17 cellular contexts compared by ENCODE assay signal in genomic region chr1:28354121-28354520, GRCh38. TPM values are rescaled to one million over a fixed set of nuclear protein-coding genes. Genes with fewer than 3 reads are reported as not detected.
A peak's percentile ranks its signal among the peaks of the same experiment; 100 is the strongest.
DNase-seq lines count a peak whose midpoint lies in the region; TF ChIP-seq lines count a peak whose summit lies in the region.
"Had no signal": no experiment of that assay in that cellular context is flagged by ENCODE, and none has a peak within 500 bp of the region (broad histone marks: within the 10 kb centered on the region; RNA-seq: fewer than 3 reads in every experiment).

No MANE protein-coding gene starts in this region.

- no TSS peak for BruUV-seq in OCI-LY7 (replicated peaks; lab: Mats Ljungman, UMichigan)

- H3K4me1 ChIP-seq in OCI-LY7 (ENCODE audit: insufficient read depth, low read length, poor library complexity, severe bottlenecking) = no peaks in the 10 kb centered on the region
- peaks cover 0 to 27% (median 0%) of the 10 kb centered on the region in 3 donors for H3K4me1 ChIP-seq in esophagus squamous epithelium
- H3K4me1 ChIP-seq in parathyroid adenoma = no peaks in the 10 kb centered on the region
- H3K4me1 ChIP-seq in HAP-1 = no peaks in the 10 kb centered on the region
- H3K4me1 ChIP-seq: gastroesophageal sphincter, prostate gland had no signal

- H3K9me3 ChIP-seq in OCI-LY7 (ENCODE audit: low read length) (no peaks in the 10 kb centered on the region), esophagus squamous epithelium (no peaks in the 10 kb centered on the region), parathyroid adenoma (ENCODE audit: control insufficient read depth, low read length) (no peaks in the 10 kb centered on the region), HAP-1 (no peaks in the 10 kb centered on the region)
- H3K9me3 ChIP-seq: gastroesophageal sphincter, prostate gland, thoracic aorta had no signal

- H3K9me2 ChIP-seq in OCI-LY7 (ENCODE audit: insufficient read depth, low read length) = no peaks in the 10 kb centered on the region

- H2AFZ ChIP-seq in OCI-LY7 (ENCODE audit: low read length) (peak overlapping the region; percentile 53), parathyroid adenoma (peak overlapping the region; percentile 62)

- POLR2A ChIA-PET in OCI-LY7 (lab: Charles Lee) = interaction anchor here (0.6 to 1.7 kb wide), 11 partner anchors 9 to 1025 kb away, joined by 3 to 11 read pairs (median 3); no protein-coding TSS in a partner anchor

- TF ChIP-seq CTCF in OCI-LY7 (conservative IDR thresholded peaks at IDR 0.05; ENCODE audit: low read length) (no peak), esophagus squamous epithelium (IDR thresholded peaks at IDR 0.05) (no peak), parathyroid adenoma (IDR thresholded peaks at IDR 0.05) (no peak)

- 14 to 26% methylated on average over 3 of the region's 3 CpGs for WGBS in esophagus squamous epithelium, 2 donors

- H3K4me2 ChIP-seq in OCI-LY7 (ENCODE audit: low read length) = no peak overlapping the region
- no peak overlapping the region for H3K4me2 ChIP-seq in parathyroid adenoma (ENCODE audit: low read length)

- H3K27me3 ChIP-seq in esophagus squamous epithelium (no peaks in the 10 kb centered on the region), parathyroid adenoma (ENCODE audit: control insufficient read depth, insufficient read depth, low read length) (no peaks in the 10 kb centered on the region), HAP-1 (ENCODE audit: low read depth) (no peaks in the 10 kb centered on the region)
- H3K27me3 ChIP-seq: cardiac muscle cell, gastroesophageal sphincter had no signal

- DNase-seq in Caki2 (ENCODE audit: low read depth) (peak; percentile 68), OCI-LY7 (ENCODE audit: low spot score) (no peak), esophagus squamous epithelium (lab: John Stamatoyannopoulos, UW) (no peak), HAP-1 (ENCODE audit: low spot score in 2 of 2) (no peak), NCI-H187 (lab: John Stamatoyannopoulos, UW) (no peak), SHP77 (lab: John Stamatoyannopoulos, UW) (no peak), SHP77 treated with DMSO at 0.1 percent for 48 hours (lab: John Stamatoyannopoulos, UW) (no peak)
- DNase-seq: activated T-cell treated with anti-CD3 and anti-CD28 coated beads, Interleukin-2, amount 50 U/mL, for 48 hours; CD4-positive, alpha-beta memory T cell; GOT3; NCI-H2171; WERI-Rb-1 had no signal

- H3K36me3 ChIP-seq in OCI-LY7 (ENCODE audit: insufficient read depth, low read length) = no peaks in the 10 kb centered on the region
- H3K36me3 ChIP-seq in esophagus squamous epithelium = no peaks in the 10 kb centered on the region
- no peaks in the 10 kb centered on the region for H3K36me3 ChIP-seq in parathyroid adenoma (ENCODE audit: control insufficient read depth, insufficient read depth, low read length)
- no peaks in the 10 kb centered on the region for H3K36me3 ChIP-seq in HAP-1 (replicated peaks)
- H3K36me3 ChIP-seq: cardiac muscle cell, gastroesophageal sphincter, prostate gland, thoracic aorta, WERI-Rb-1 had no signal

- H3K9ac ChIP-seq in parathyroid adenoma = no peak overlapping the region

- H3K4me3 ChIP-seq in OCI-LY7 (ENCODE audit: low read depth, low read length, poor library complexity, severe bottlenecking) (no peak overlapping the region), esophagus squamous epithelium (no peak overlapping the region), parathyroid adenoma (ENCODE audit: low read depth, low read length) (no peak overlapping the region), HAP-1 (no peak overlapping the region)
- H3K4me3 ChIP-seq: cardiac muscle cell, gastroesophageal sphincter, prostate gland, thoracic aorta had no signal

- in situ Hi-C loops in Caki2 (cut with HindIII; ENCODE audit: low pct_unique_long_range_greater_than_20kb, low sequenced_read_pairs) (no loop called here), HAP-1 (cut with MboI; ENCODE audit: low sequenced_read_pairs) (no loop called here)

- intact Hi-C loops in OCI-LY7 (cut with micrococcal nuclease; ENCODE audit: unreplicated experiment) (no loop called here), esophagus squamous epithelium (cut with DNase I) (no loop called here)

- H3K79me2 ChIP-seq in OCI-LY7 (ENCODE audit: insufficient read depth, low read depth, low read length) (no peaks in the 10 kb centered on the region), parathyroid adenoma (no peaks in the 10 kb centered on the region)

- TF ChIP-seq POLR2A in esophagus squamous epithelium (IDR thresholded peaks at IDR 0.05) = no peak

- CTCF ChIA-PET in OCI-LY7 (lab: Charles Lee; ENCODE audit: unreplicated experiment) = interaction anchor here (0.9 kb wide), 1 partner anchor 629 kb away, joined by 3 read pairs; the partner anchor contains the start of gene FAM76A

- H4K20me1 ChIP-seq in OCI-LY7 (ENCODE audit: insufficient read depth, low read length) = no peaks in the 10 kb centered on the region

- H3K27ac ChIP-seq in OCI-LY7 (ENCODE audit: low read depth, low read length, poor library complexity, severe bottlenecking) (no peak overlapping the region), esophagus squamous epithelium (peak overlapping the region in 3 of 4 donors; percentile 11 to 77 (median 40)), parathyroid adenoma (no peak overlapping the region)
- H3K27ac ChIP-seq: cardiac muscle cell, gastroesophageal sphincter, prostate gland, thoracic aorta, WERI-Rb-1 had no signal

RNA-seq across cellular contexts. Expression of gene PHACTR4, which starts 15.4 kb away (rescaled TPM):
- 4.2 and 6.1 TPM in 2 replicates for total RNA-seq in Caki2 (2014; rRNA removed; shearing (Covaris generic); ENCODE audit: low replicate concordance)
- 16.7 and 17.8 TPM in 2 replicates for total RNA-seq in OCI-LY7 (2014; rRNA removed; shearing (Covaris generic))
- 44.9 and 47.3 TPM in 2 replicates for total RNA-seq in OCI-LY7 (2022)
- total RNA-seq in esophagus squamous epithelium = 10 to 100 TPM; 33.4 to 41.0 (median 36.3) TPM

RNA-seq across cellular contexts. Expression of gene MED18, which starts 25.3 kb away (rescaled TPM):
- 26.3 and 41.5 TPM in 2 replicates for total RNA-seq in Caki2 (2014; rRNA removed; shearing (Covaris generic); ENCODE audit: low replicate concordance)
- 25.9 and 26.9 TPM in 2 replicates for total RNA-seq in OCI-LY7 (2014; rRNA removed; shearing (Covaris generic))
- total RNA-seq in OCI-LY7 (2022) (20.5 and 26.5 TPM in 2 replicates), esophagus squamous epithelium (10 to 100 TPM; 10.7 to 18.8 (median 15.6) TPM)

Comparison
In these comparisons a context has a peak if more than half of its experiments do, and no peak if none do; other contexts are left out.
1. H3K27ac ChIP-seq: peak in esophagus squamous epithelium (3 of 4); none in OCI-LY7 (single experiment) and parathyroid adenoma (single experiment).